8 cellular contexts compared by ENCODE assay signal in the genomic region with DNA sequence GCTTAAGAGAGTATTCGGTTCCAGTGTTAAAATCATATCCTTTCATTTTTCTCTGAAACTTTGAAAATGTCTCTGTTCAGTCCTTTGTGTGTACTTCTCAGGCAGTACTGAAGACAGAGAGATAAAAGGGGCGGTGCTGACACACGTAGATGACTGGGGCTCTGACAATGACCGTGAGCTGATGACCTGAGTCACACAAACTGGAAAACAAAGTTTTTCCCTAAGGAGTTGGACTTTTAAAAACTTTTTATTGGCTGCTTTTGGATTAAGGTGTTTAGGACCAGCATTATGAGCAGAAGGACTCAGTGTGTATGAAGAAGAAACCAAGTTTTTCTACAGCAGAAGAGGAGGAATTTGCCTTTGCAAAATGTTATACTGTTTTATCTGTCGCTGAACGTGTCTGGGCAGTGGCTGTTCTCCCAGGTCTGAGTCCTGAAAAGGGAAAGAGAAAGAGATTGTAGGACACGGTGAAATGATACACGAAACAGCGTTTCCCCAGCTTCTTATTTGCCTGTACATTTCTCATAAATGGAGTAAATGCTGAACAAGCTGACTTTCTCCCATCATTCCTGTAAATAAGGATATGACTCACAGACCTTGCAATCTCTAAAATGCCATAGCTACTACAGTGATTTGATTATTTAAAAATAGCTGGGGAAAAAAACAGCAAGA.
DNase-seq lines count a peak whose midpoint lies in the region; ATAC-seq, FAIRE-seq and TF ChIP-seq lines count a peak whose summit lies in the region.

No MANE protein-coding gene starts in this region.

- peak overlapping the region in 4 of 5 donors; percentile 52 to 75 (median 74) for H3K9ac ChIP-seq in subcutaneous abdominal adipose tissue (ENCODE audit: low read length in 5 of 5)

- peak; percentile 9 for FAIRE-seq in islet of Langerhans (lab: Jason Lieb, UNC)

- H3K27ac ChIP-seq in subcutaneous abdominal adipose tissue (ENCODE audit: low read depth, low read length), result peak overlapping the region; percentile 89

- H3K36me3 ChIP-seq in subcutaneous abdominal adipose tissue (ENCODE audit: control insufficient read depth in 5 of 5, insufficient read depth in 5 of 5, low read length in 5 of 5), result no peaks in the 10 kb centered on the region

- no peaks in the 10 kb centered on the region for H3K27me3 Mint-ChIP-seq in activated naive CD8-positive, alpha-beta T cell treated with anti-CD3 and anti-CD28 coated beads, Interleukin-2, amount 50 U/mL, for 24 hours

- H3K36me3 Mint-ChIP-seq in activated naive CD8-positive, alpha-beta T cell treated with anti-CD3 and anti-CD28 coated beads, Interleukin-2, amount 50 U/mL, for 24 hours (ENCODE audit: low read depth), result peaks cover 2% of the 10 kb centered on the region

- ATAC-seq in HG02571 (IDR thresholded peaks at IDR 0.05; ENCODE audit: unreplicated experiment) (peak; percentile 58), GM18909 (IDR thresholded peaks at IDR 0.05; ENCODE audit: poor library complexity, unreplicated experiment) (no peak), GM18505 (IDR thresholded peaks at IDR 0.05; ENCODE audit: unreplicated experiment) (no peak)
- no peak for ATAC-seq in activated naive CD8-positive, alpha-beta T cell treated with anti-CD3 and anti-CD28 coated beads, Interleukin-2, amount 50 U/mL, for 24 hours

- peaks cover 14% of the 10 kb centered on the region for H3K4me1 Mint-ChIP-seq in activated naive CD8-positive, alpha-beta T cell treated with anti-CD3 and anti-CD28 coated beads, Interleukin-2, amount 50 U/mL, for 24 hours

- TF ChIP-seq POLR2A in GM18505 (IDR thresholded peaks at IDR 0.05; ENCODE audit: borderline replicate concordance, extremely low read depth, insufficient read depth, insufficient read length), result no peak

- peak overlapping the region; percentile 59 for H3K27ac Mint-ChIP-seq in activated naive CD8-positive, alpha-beta T cell treated with anti-CD3 and anti-CD28 coated beads, Interleukin-2, amount 50 U/mL, for 24 hours

- DNase-seq in CD1c-positive myeloid dendritic cell (ENCODE audit: extremely low spot score) (peak; percentile 70), hippocampal formation (lab: John Stamatoyannopoulos, UW) (no peak)
- DNase-seq in activated naive CD8-positive, alpha-beta T cell treated with anti-CD3 and anti-CD28 coated beads, Interleukin-2, amount 50 U/mL, for 24 hours, result no peak

- peaks cover 6 to 34% (median 21%) of the 10 kb centered on the region in 5 donors for H3K4me1 ChIP-seq in subcutaneous abdominal adipose tissue (ENCODE audit: control insufficient read depth in 5 of 5, insufficient read depth in 5 of 5, low read length in 5 of 5)

- H3K27me3 ChIP-seq in subcutaneous abdominal adipose tissue (ENCODE audit: control insufficient read depth in 5 of 5, insufficient read depth in 4 of 5, low read length in 5 of 5), result no peaks in the 10 kb centered on the region

- no peaks in the 10 kb centered on the region for H3K9me3 Mint-ChIP-seq in activated naive CD8-positive, alpha-beta T cell treated with anti-CD3 and anti-CD28 coated beads, Interleukin-2, amount 50 U/mL, for 24 hours

- no peaks in the 10 kb centered on the region for H3K9me3 ChIP-seq in subcutaneous abdominal adipose tissue (ENCODE audit: control insufficient read depth in 5 of 5, low read length in 5 of 5)

- H3K4me3 Mint-ChIP-seq in activated naive CD8-positive, alpha-beta T cell treated with anti-CD3 and anti-CD28 coated beads, Interleukin-2, amount 50 U/mL, for 24 hours, result peak overlapping the region; percentile 51

- H3K4me3 ChIP-seq in subcutaneous abdominal adipose tissue (ENCODE audit: low read depth in 1 of 5, low read length in 5 of 5), result peak overlapping the region; percentile 47 to 71 (median 57)
